ENCODE assay signal across 1 cellular context in the genomic region with DNA sequence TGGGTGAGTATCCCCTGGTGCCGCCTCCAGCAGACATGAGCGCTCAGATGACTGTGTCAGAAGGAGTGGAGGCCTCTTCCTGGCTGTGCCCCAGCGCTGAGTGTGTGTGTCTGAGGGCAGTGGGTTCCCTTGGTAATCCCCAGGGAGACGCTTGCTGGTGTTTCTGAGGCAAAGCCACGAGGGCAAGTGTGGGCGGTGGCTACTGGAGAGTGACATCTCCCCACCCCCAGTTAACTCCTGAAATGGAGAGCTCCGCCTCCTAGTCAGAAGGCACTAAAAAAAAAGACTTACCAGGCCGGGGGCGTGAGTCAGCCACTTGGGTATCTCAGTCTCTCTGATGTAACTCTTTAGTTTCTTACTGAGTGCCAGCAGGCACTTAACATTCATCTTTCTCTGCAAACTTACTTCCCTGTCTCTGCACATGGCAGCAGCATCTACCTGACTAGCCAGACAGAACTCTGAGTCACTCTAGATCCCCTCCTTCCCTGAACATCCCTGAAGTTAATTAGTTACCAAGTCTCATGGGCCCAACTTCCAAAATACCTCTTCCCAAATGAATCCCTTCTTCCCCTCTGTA.
A peak's percentile ranks its signal among the peaks of the same experiment; 100 is the strongest.
TF ChIP-seq lines count a peak whose summit lies in the region.

No MANE protein-coding gene starts in this region.

TF ChIP-seq in HEK293, 187 proteins besides CTCF, POLR2A, EP300 and RAD21 (continued from another document):
- TF ChIP-seq ZNF549 (tag by site-specific recombination; IDR thresholded peaks at IDR 0.05) = no peak
- TF ChIP-seq, protein P1, sequence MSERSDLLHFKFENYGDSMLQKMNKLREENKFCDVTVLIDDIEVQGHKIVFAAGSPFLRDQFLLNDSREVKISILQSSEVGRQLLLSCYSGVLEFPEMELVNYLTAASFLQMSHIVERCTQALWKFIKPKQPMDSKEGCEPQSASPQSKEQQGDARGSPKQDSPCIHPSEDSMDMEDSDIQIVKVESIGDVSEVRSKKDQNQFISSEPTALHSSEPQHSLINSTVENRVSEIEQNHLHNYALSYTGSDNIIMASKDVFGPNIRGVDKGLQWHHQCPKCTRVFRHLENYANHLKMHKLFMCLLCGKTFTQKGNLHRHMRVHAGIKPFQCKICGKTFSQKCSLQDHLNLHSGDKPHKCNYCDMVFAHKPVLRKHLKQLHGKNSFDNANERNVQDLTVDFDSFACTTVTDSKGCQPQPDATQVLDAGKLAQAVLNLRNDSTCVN (tag by site-specific recombination; optimal IDR thresholded peaks at IDR 0.05) = no peak
- peak; percentile 49; the same call in 1 of the 2 replicates for TF ChIP-seq TRIM28 (IDR thresholded peaks at IDR 0.05; ENCODE audit: borderline replicate concordance, low read length)
- TF ChIP-seq ZIC2 (tag by site-specific recombination; IDR thresholded peaks at IDR 0.05) = peak; percentile 70
- no peak for TF ChIP-seq ZNF521 (tag by site-specific recombination; IDR thresholded peaks at IDR 0.05)
- TF ChIP-seq, protein P2, sequence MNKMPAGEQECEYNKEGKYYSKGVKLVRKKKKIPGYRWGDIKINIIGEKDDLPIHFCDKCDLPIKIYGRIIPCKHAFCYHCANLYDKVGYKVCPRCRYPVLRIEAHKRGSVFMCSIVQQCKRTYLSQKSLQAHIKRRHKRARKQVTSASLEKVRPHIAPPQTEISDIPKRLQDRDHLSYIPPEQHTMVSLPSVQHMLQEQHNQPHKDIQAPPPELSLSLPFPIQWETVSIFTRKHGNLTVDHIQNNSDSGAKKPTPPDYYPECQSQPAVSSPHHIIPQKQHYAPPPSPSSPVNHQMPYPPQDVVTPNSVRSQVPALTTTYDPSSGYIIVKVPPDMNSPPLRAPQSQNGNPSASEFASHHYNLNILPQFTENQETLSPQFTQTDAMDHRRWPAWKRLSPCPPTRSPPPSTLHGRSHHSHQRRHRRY (tag by site-specific recombination; IDR thresholded peaks at IDR 0.05) = no peak
- TF ChIP-seq FEZF1 (tag by site-specific recombination; IDR thresholded peaks at IDR 0.05) = peak; percentile 68
- TF ChIP-seq ZNF530 (tag by site-specific recombination; IDR thresholded peaks at IDR 0.05; ENCODE audit: low read depth) = no peak
- no peak for TF ChIP-seq ZNF16 (tag by site-specific recombination; IDR thresholded peaks at IDR 0.05; ENCODE audit: low read depth)
- no peak for TF ChIP-seq ZNF555 (tag by site-specific recombination; conservative IDR thresholded peaks at IDR 0.05)
- TF ChIP-seq ZNF184 (tag by site-specific recombination; IDR thresholded peaks at IDR 0.05) = peak; percentile 94
- no peak for TF ChIP-seq ZNF677 (tag by site-specific recombination; IDR thresholded peaks at IDR 0.05)
- TF ChIP-seq ZNF529 (tag by site-specific recombination; IDR thresholded peaks at IDR 0.05; ENCODE audit: insufficient replicate concordance) = no peak
- TF ChIP-seq, protein P3, sequence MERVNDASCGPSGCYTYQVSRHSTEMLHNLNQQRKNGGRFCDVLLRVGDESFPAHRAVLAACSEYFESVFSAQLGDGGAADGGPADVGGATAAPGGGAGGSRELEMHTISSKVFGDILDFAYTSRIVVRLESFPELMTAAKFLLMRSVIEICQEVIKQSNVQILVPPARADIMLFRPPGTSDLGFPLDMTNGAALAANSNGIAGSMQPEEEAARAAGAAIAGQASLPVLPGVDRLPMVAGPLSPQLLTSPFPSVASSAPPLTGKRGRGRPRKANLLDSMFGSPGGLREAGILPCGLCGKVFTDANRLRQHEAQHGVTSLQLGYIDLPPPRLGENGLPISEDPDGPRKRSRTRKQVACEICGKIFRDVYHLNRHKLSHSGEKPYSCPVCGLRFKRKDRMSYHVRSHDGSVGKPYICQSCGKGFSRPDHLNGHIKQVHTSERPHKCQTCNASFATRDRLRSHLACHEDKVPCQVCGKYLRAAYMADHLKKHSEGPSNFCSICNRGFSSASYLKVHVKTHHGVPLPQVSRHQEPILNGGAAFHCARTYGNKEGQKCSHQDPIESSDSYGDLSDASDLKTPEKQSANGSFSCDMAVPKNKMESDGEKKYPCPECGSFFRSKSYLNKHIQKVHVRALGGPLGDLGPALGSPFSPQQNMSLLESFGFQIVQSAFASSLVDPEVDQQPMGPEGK (tag by site-specific recombination; IDR thresholded peaks at IDR 0.05) = 0 out of 2 replicates have a peak, but pooled peaks have one; percentile 62
- no peak for TF ChIP-seq ZNF776 (tag by site-specific recombination; IDR thresholded peaks at IDR 0.05; ENCODE audit: borderline replicate concordance)
- TF ChIP-seq ZFP37 (tag by site-specific recombination; IDR thresholded peaks at IDR 0.05) = no peak
- TF ChIP-seq KLF7 (tag by site-specific recombination; IDR thresholded peaks at IDR 0.05; ENCODE audit: borderline replicate concordance) = no peak
- TF ChIP-seq SETDB1 (IDR thresholded peaks at IDR 0.05; ENCODE audit: insufficient read length, low read length) = no peak
- TF ChIP-seq, protein P4, sequence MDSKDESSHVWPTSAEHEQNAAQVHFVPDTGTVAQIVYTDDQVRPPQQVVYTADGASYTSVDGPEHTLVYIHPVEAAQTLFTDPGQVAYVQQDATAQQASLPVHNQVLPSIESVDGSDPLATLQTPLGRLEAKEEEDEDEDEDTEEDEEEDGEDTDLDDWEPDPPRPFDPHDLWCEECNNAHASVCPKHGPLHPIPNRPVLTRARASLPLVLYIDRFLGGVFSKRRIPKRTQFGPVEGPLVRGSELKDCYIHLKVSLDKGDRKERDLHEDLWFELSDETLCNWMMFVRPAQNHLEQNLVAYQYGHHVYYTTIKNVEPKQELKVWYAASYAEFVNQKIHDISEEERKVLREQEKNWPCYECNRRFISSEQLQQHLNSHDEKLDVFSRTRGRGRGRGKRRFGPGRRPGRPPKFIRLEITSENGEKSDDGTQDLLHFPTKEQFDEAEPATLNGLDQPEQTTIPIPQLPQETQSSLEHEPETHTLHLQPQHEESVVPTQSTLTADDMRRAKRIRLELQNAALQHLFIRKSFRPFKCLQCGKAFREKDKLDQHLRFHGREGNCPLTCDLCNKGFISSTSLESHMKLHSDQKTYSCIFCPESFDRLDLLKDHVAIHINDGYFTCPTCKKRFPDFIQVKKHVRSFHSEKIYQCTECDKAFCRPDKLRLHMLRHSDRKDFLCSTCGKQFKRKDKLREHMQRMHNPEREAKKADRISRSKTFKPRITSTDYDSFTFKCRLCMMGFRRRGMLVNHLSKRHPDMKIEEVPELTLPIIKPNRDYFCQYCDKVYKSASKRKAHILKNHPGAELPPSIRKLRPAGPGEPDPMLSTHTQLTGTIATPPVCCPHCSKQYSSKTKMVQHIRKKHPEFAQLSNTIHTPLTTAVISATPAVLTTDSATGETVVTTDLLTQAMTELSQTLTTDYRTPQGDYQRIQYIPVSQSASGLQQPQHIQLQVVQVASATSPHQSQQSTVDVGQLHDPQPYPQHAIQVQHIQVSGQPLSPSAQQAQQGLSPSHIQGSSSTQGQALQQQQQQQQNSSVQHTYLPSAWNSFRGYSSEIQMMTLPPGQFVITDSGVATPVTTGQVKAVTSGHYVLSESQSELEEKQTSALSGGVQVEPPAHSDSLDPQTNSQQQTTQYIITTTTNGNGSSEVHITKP (tag by site-specific recombination; IDR thresholded peaks at IDR 0.05) = peak; percentile 84
- peak; percentile 61; the same call in 1 of the 2 replicates for TF ChIP-seq ZNF629 (tag by site-specific recombination; IDR thresholded peaks at IDR 0.05)
- TF ChIP-seq, protein P5, sequence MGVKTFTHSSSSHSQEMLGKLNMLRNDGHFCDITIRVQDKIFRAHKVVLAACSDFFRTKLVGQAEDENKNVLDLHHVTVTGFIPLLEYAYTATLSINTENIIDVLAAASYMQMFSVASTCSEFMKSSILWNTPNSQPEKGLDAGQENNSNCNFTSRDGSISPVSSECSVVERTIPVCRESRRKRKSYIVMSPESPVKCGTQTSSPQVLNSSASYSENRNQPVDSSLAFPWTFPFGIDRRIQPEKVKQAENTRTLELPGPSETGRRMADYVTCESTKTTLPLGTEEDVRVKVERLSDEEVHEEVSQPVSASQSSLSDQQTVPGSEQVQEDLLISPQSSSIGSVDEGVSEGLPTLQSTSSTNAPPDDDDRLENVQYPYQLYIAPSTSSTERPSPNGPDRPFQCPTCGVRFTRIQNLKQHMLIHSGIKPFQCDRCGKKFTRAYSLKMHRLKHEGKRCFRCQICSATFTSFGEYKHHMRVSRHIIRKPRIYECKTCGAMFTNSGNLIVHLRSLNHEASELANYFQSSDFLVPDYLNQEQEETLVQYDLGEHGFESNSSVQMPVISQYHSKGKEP (tag by site-specific recombination; IDR thresholded peaks at IDR 0.05) = no peak
- TF ChIP-seq ZNF138 (tag by site-specific recombination; IDR thresholded peaks at IDR 0.05; ENCODE audit: borderline replicate concordance) = no peak
- no peak for TF ChIP-seq ZNF292 (tag by site-specific recombination; IDR thresholded peaks at IDR 0.05; ENCODE audit: borderline replicate concordance, low read depth)
- TF ChIP-seq ZNF335 (tag by site-specific recombination; conservative IDR thresholded peaks at IDR 0.05) = 0 out of 2 replicates have a peak, but pooled peaks have one; percentile 9
- peak; percentile 53; the same call in 1 of the 2 replicates for TF ChIP-seq MYNN (tag by site-specific recombination; IDR thresholded peaks at IDR 0.05; ENCODE audit: borderline replicate concordance)
- no peak for TF ChIP-seq ZNF48 (tag by site-specific recombination; IDR thresholded peaks at IDR 0.05)
- TF ChIP-seq ZXDB (tag by site-specific recombination; IDR thresholded peaks at IDR 0.05) = peak; percentile 92
- peak; percentile 16; the same call in 1 of the 2 replicates for TF ChIP-seq IKZF3 (tag by site-specific recombination; IDR thresholded peaks at IDR 0.05)
- TF ChIP-seq GLIS1 (tag by site-specific recombination; IDR thresholded peaks at IDR 0.05) = peak; percentile 93
- peak; percentile 12; the same call in 1 of the 2 replicates for TF ChIP-seq KLF9 (tag by site-specific recombination; IDR thresholded peaks at IDR 0.05; ENCODE audit: low read depth)
- no peak for TF ChIP-seq ZNF660 (tag by site-specific recombination; IDR thresholded peaks at IDR 0.05)
- peak; percentile 66 for TF ChIP-seq ZNF366 (tag by site-specific recombination; conservative IDR thresholded peaks at IDR 0.05)
